ENCODE assay signal across 1 cellular context in genomic region chr12:45728625-45729232, GRCh38.
TF ChIP-seq lines count a peak whose summit lies in the region.

No MANE protein-coding gene starts in this region.

TF ChIP-seq in WTC11, 78 proteins besides CTCF, POLR2A, EP300 and RAD21 (continued from another document):
- peak; percentile 87 for TF ChIP-seq SP1 (CRISPR knock-in tag; conservative IDR thresholded peaks at IDR 0.05)
- TF ChIP-seq, protein P1, sequence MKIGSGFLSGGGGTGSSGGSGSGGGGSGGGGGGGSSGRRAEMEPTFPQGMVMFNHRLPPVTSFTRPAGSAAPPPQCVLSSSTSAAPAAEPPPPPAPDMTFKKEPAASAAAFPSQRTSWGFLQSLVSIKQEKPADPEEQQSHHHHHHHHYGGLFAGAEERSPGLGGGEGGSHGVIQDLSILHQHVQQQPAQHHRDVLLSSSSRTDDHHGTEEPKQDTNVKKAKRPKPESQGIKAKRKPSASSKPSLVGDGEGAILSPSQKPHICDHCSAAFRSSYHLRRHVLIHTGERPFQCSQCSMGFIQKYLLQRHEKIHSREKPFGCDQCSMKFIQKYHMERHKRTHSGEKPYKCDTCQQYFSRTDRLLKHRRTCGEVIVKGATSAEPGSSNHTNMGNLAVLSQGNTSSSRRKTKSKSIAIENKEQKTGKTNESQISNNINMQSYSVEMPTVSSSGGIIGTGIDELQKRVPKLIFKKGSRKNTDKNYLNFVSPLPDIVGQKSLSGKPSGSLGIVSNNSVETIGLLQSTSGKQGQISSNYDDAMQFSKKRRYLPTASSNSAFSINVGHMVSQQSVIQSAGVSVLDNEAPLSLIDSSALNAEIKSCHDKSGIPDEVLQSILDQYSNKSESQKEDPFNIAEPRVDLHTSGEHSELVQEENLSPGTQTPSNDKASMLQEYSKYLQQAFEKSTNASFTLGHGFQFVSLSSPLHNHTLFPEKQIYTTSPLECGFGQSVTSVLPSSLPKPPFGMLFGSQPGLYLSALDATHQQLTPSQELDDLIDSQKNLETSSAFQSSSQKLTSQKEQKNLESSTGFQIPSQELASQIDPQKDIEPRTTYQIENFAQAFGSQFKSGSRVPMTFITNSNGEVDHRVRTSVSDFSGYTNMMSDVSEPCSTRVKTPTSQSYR (CRISPR knock-in tag; IDR thresholded peaks at IDR 0.05), result peak; percentile 46; the same call in 1 of the 2 replicates
- peak; percentile 80; the same call in 1 of the 2 replicates for TF ChIP-seq TEAD1 (CRISPR knock-in tag; IDR thresholded peaks at IDR 0.05)
- TF ChIP-seq GABPB1 (CRISPR knock-in tag; IDR thresholded peaks at IDR 0.05), result peak; percentile 76; the same call in 1 of the 2 replicates
- TF ChIP-seq ARID4B (CRISPR knock-in tag; IDR thresholded peaks at IDR 0.05; ENCODE audit: borderline replicate concordance), result peak; percentile 89
- 0 out of 2 replicates have a peak, but pooled peaks have one; percentile 52 for TF ChIP-seq ZNF219 (CRISPR knock-in tag; IDR thresholded peaks at IDR 0.05; ENCODE audit: borderline replicate concordance)
- peak; percentile 74; the same call in 1 of the 2 replicates for TF ChIP-seq SMAD3 (CRISPR knock-in tag; IDR thresholded peaks at IDR 0.05; ENCODE audit: borderline replicate concordance)
- TF ChIP-seq ZNF423 (CRISPR knock-in tag; IDR thresholded peaks at IDR 0.05), result no peak
- TF ChIP-seq SMAD4 (CRISPR knock-in tag; IDR thresholded peaks at IDR 0.05), result no peak
- peak; percentile 67; the same call in 1 of the 2 replicates for TF ChIP-seq ZBTB43 (CRISPR knock-in tag; IDR thresholded peaks at IDR 0.05)
